15 cellular contexts compared by ENCODE assay signal in genomic region chr7:140604076-140604475, GRCh38. TPM values are rescaled to one million over a fixed set of nuclear protein-coding genes. Genes with fewer than 3 reads are reported as not detected.
DNase-seq lines count a peak whose midpoint lies in the region; ATAC-seq, FAIRE-seq and TF ChIP-seq lines count a peak whose summit lies in the region.
"Had no signal": no experiment of that assay in that cellular context is flagged by ENCODE, and none has a peak within 500 bp of the region (broad histone marks: within the 10 kb centered on the region; RNA-seq: fewer than 3 reads in every experiment).

No MANE protein-coding gene starts in this region.

- no peaks in the 10 kb centered on the region for H3K9me3 ChIP-seq in SJSA1 (replicated peaks)
- no peaks in the 10 kb centered on the region for H3K9me3 ChIP-seq in fibroblast of lung (ENCODE audit: control insufficient read depth, insufficient read depth, low read depth, low read length)
- no peaks in the 10 kb centered on the region for H3K9me3 ChIP-seq in transverse colon

- intact Hi-C loops in transverse colon (cut with DNase I; ENCODE audit: low total_unique reads), result no loop called here

- peaks cover 4% of the 10 kb centered on the region; the same call in 1 of the 2 replicates for H3K36me3 ChIP-seq in SJSA1
- H3K36me3 ChIP-seq in fibroblast of lung (ENCODE audit: control insufficient read depth, insufficient read depth, low read length), result peaks cover 9% of the 10 kb centered on the region
- no peaks in the 10 kb centered on the region for H3K36me3 ChIP-seq in transverse colon

- H4K20me1 ChIP-seq in fibroblast of lung (ENCODE audit: control insufficient read depth, extremely low read depth, insufficient read depth, low read length), result no peaks in the 10 kb centered on the region

- TF ChIP-seq EP300 in transverse colon (IDR thresholded peaks at IDR 0.05; ENCODE audit: low read depth), result no peak

- H3K27ac ChIP-seq in SJSA1 (peak overlapping the region; percentile 98), fibroblast of lung (ENCODE audit: insufficient read depth, low read length) (peak overlapping the region; percentile 90), transverse colon (peak overlapping the region; percentile 16 to 65 (median 38))

- peaks cover 49% of the 10 kb centered on the region for H3K4me1 ChIP-seq in SJSA1 (replicated peaks)
- H3K4me1 ChIP-seq in fibroblast of lung (ENCODE audit: control insufficient read depth, extremely low read depth, insufficient read depth, low read length), result peaks cover 39% of the 10 kb centered on the region
- H3K4me1 ChIP-seq in transverse colon, result peaks cover 0 to 20% (median 0%) of the 10 kb centered on the region in 4 donors

- H3K27me3 ChIP-seq in SJSA1 (replicated peaks) (no peaks in the 10 kb centered on the region), fibroblast of lung (ENCODE audit: control insufficient read depth, insufficient read depth, low read length) (no peaks in the 10 kb centered on the region), transverse colon (no peaks in the 10 kb centered on the region)

- WGBS in transverse colon (ENCODE audit: low coverage in 1 of 2), 2 donors, result 83 to 87% methylated on average over 4 to 7 of the region's 7 CpGs

- TF ChIP-seq POLR2A in transverse colon (IDR thresholded peaks at IDR 0.05), result no peak

- peak overlapping the region; percentile 72 for H3K4me2 ChIP-seq in fibroblast of lung (ENCODE audit: extremely low read depth, insufficient read depth, low read length)

- H3K9ac ChIP-seq in fibroblast of lung (ENCODE audit: insufficient read depth, low read length), result no peak overlapping the region

- H3K4me3 ChIP-seq in SJSA1 (no peak overlapping the region), fibroblast of lung (replicated peaks in 1 of 4; ENCODE audit: control extremely low read depth in 1 of 4, insufficient read depth in 1 of 4, low read depth in 3 of 4, low read length in 4 of 4) (no peak overlapping the region), transverse colon (no peak overlapping the region)

- DNase-seq in D721Med (ENCODE audit: insufficient read length, low spot score), result no peak
- DNase-seq in SJSA1 (ENCODE audit: low read depth in 1 of 2, low spot score in 2 of 2), result no peak
- peak in 1 of 2 donors; percentile 45 for DNase-seq in fibroblast of lung (ENCODE audit: low read depth in 2 of 2)
- DNase-seq in transverse colon, result no peak
- DNase-seq: CD8-positive, alpha-beta T cell; COR-L47; DND-41; GDM1; H7 had no signal

- peaks cover 2% of the 10 kb centered on the region for H3K79me2 ChIP-seq in fibroblast of lung (ENCODE audit: control insufficient read depth, insufficient read depth, low read length)

- in situ Hi-C loops in transverse colon (cut with MboI; ENCODE audit: low pct_ligation_motif_present in 1 of 4, low pct_unique_long_range_greater_than_20kb in 1 of 4, low sequenced_read_pairs in 3 of 4), result no loop called here

- ATAC-seq in GM19023 (IDR thresholded peaks at IDR 0.05; ENCODE audit: unreplicated experiment), result no peak
- no peak for ATAC-seq in GM18907 (IDR thresholded peaks at IDR 0.05; ENCODE audit: unreplicated experiment)
- no peak for ATAC-seq in HG03432 (IDR thresholded peaks at IDR 0.05; ENCODE audit: unreplicated experiment)
- ATAC-seq: CD8-positive, alpha-beta T cell had no signal

- no peak for TF ChIP-seq CTCF in D721Med (IDR thresholded peaks at IDR 0.05; ENCODE audit: insufficient read depth, missing control alignments)
- TF ChIP-seq CTCF in fibroblast of lung (conservative IDR thresholded peaks at IDR 0.05 in 1 of 2, IDR thresholded peaks at IDR 0.05 in 1 of 2; ENCODE audit: low read depth in 1 of 2, low read length in 2 of 2), result no peak
- no peak for TF ChIP-seq CTCF in transverse colon (IDR thresholded peaks at IDR 0.05)

- no peak overlapping the region for H2AFZ ChIP-seq in fibroblast of lung (ENCODE audit: low read length)

- FAIRE-seq in D721Med (lab: Jason Lieb, UNC), result peak; percentile 51
- FAIRE-seq: HepG2, HTR-8/SVneo had no signal

RNA-seq across cellular contexts. Expression of gene DENND2A, which starts 36.5 kb away (rescaled TPM):
- total RNA-seq in SJSA1 (2014; rRNA removed; shearing (Covaris generic)), result 10.2 and 30.0 TPM in 2 replicates
- 39.0 and 40.8 TPM in 2 replicates for total RNA-seq in fibroblast of lung
- polyA plus RNA-seq in fibroblast of lung, result 25.8 and 30.6 TPM in 2 replicates
- polyA plus RNA-seq in fibroblast of lung (2012), result 30.7 and 33.8 TPM in 2 replicates
- polyA minus RNA-seq in fibroblast of lung (ENCODE audit: low replicate concordance), result 53.6 and 70.6 TPM in 2 replicates
- total RNA-seq in transverse colon, result 10 to 100 TPM in 1 of 4 donors, 1 to 10 TPM in 3; 4.1 to 19.9 (median 7.1) TPM
- total RNA-seq: HepG2 had no signal
- polyA plus RNA-seq: CD14-positive monocyte, HepG2 had no signal

Comparison
In these comparisons a context has a peak if more than half of its experiments do, and no peak if none do; other contexts are left out.
1. H3K27ac ChIP-seq: peak in every context shown above with its lines; median percentile 98 in SJSA1; 90 in fibroblast of lung; 38 in transverse colon.